Comparison of ENCODE assay signal across 21 cellular contexts in genomic region chr1:85363102-85363501, GRCh38.
"Had no signal": no experiment of that assay in that cellular context is flagged by ENCODE, and none has a peak within 500 bp of the region (broad histone marks: within the 10 kb centered on the region; RNA-seq: fewer than 3 reads in every experiment).

No MANE protein-coding gene starts in this region.

- H3K27ac ChIP-seq: cardiac muscle cell, pancreas, tibial nerve had no signal

- H3K4me1 Mint-ChIP-seq: natural killer cell; stimulated activated naive CD8-positive, alpha-beta T cell treated with anti-CD3 and anti-CD28 coated beads, Interleukin-15, amount 100 ng/mL, for 72 hours had no signal

- H3K27me3 ChIP-seq: cardiac muscle cell, pancreas, tibial nerve had no signal

- H3K27me3 Mint-ChIP-seq: activated CD4-positive, alpha-beta memory T cell treated with anti-CD3 and anti-CD28 coated beads for 36 hours; dendritic cell treated with granulocyte-macrophage colony-stimulating factor and Interleukin-4, amounts not matched to agents 40 ng/mL and 50 ng/mL, for 4 days; stimulated activated naive CD8-positive, alpha-beta T cell treated with anti-CD3 and anti-CD28 coated beads, Interleukin-15, amount 100 ng/mL, for 72 hours had no signal

- H3K36me3 ChIP-seq: cardiac muscle cell, pancreas, tibial nerve had no signal

- H3K4me3 Mint-ChIP-seq: activated CD4-positive, alpha-beta memory T cell treated with anti-CD3 and anti-CD28 coated beads for 36 hours; activated naive CD4-positive, alpha-beta T cell treated with anti-CD3 and anti-CD28 coated beads for 36 hours; activated T-cell treated with anti-CD3 and anti-CD28 coated beads, Interleukin-2, amount 50 U/mL, for 72 hours; dendritic cell treated with granulocyte-macrophage colony-stimulating factor and Interleukin-4, amounts not matched to agents 40 ng/mL and 50 ng/mL, for 4 days; natural killer cell; stimulated activated naive CD8-positive, alpha-beta T cell treated with anti-CD3 and anti-CD28 coated beads, Interleukin-15, amount 100 ng/mL, for 72 hours had no signal

- H3K9me3 ChIP-seq: mucosa of descending colon, pancreas, tibial nerve had no signal

- H3K9me3 Mint-ChIP-seq: activated CD4-positive, alpha-beta memory T cell treated with anti-CD3 and anti-CD28 coated beads for 36 hours; activated naive CD4-positive, alpha-beta T cell treated with anti-CD3 and anti-CD28 coated beads for 36 hours; activated T-cell treated with anti-CD3 and anti-CD28 coated beads, Interleukin-2, amount 50 U/mL, for 72 hours; dendritic cell treated with granulocyte-macrophage colony-stimulating factor and Interleukin-4, amounts not matched to agents 40 ng/mL and 50 ng/mL, for 4 days; natural killer cell; stimulated activated naive CD8-positive, alpha-beta T cell treated with anti-CD3 and anti-CD28 coated beads, Interleukin-15, amount 100 ng/mL, for 72 hours had no signal

- H3K27ac Mint-ChIP-seq: activated CD4-positive, alpha-beta memory T cell treated with anti-CD3 and anti-CD28 coated beads for 36 hours; activated naive CD4-positive, alpha-beta T cell treated with anti-CD3 and anti-CD28 coated beads for 36 hours; activated T-cell treated with anti-CD3 and anti-CD28 coated beads, Interleukin-2, amount 50 U/mL, for 72 hours; dendritic cell treated with granulocyte-macrophage colony-stimulating factor and Interleukin-4, amounts not matched to agents 40 ng/mL and 50 ng/mL, for 4 days; natural killer cell; stimulated activated naive CD8-positive, alpha-beta T cell treated with anti-CD3 and anti-CD28 coated beads, Interleukin-15, amount 100 ng/mL, for 72 hours had no signal

- DNase-seq: activated CD4-positive, alpha-beta memory T cell treated with anti-CD3 and anti-CD28 coated beads for 36 hours; activated CD4-positive, alpha-beta T cell treated with anti-CD3 and anti-CD28 coated beads for 48 hours; activated effector memory CD4-positive, alpha-beta T cell treated with Interleukin-2 at 50 U/mL for 16 hours; activated naive CD4-positive, alpha-beta T cell treated with anti-CD3 and anti-CD28 coated beads for 36 hours; activated T-cell treated with anti-CD3 and anti-CD28 coated beads, Interleukin-2, amount 50 U/mL, for 72 hours; amygdala; effector CD4-positive, alpha-beta T cell; hypothalamus; mesenchymal stem cell; mucosa of descending colon; natural killer cell; pancreas; right cardiac atrium; stimulated activated CD4-positive, alpha-beta T cell treated with anti-CD3 and anti-CD28 coated beads, Interleukin-1b, Interleukin-23, amount 100 ng/mL, for 48 hours; stimulated activated naive CD8-positive, alpha-beta T cell treated with anti-CD3 and anti-CD28 coated beads, Interleukin-15, amount 100 ng/mL, for 72 hours; T-helper 2 cell had no signal

- H3K36me3 Mint-ChIP-seq: activated CD4-positive, alpha-beta memory T cell treated with anti-CD3 and anti-CD28 coated beads for 36 hours; natural killer cell had no signal

- H3K4me3 ChIP-seq: cardiac muscle cell, mucosa of descending colon, pancreas, skin epidermis, tibial nerve had no signal

- ATAC-seq: activated T-cell treated with anti-CD3 and anti-CD28 coated beads, Interleukin-2, amount 50 U/mL, for 72 hours; esophagus mucosa; mucosa of descending colon; natural killer cell; pancreas; right cardiac atrium; stimulated activated naive CD8-positive, alpha-beta T cell treated with anti-CD3 and anti-CD28 coated beads, Interleukin-15, amount 100 ng/mL, for 72 hours had no signal
